ENCODE assay signal across 7 cellular contexts in genomic region chr17:41965694-41966375, GRCh38. TPM values are rescaled to one million over a fixed set of nuclear protein-coding genes. Genes with fewer than 3 reads are reported as not detected.
DNase-seq lines count a peak whose midpoint lies in the region; ATAC-seq, FAIRE-seq and TF ChIP-seq lines count a peak whose summit lies in the region.

No MANE protein-coding gene starts in this region.

- H3K79me2 ChIP-seq in GM12878 (ENCODE audit: control insufficient read depth, insufficient read depth, low read length): peaks cover 20% of the 10 kb centered on the region

- H3K36me3 ChIP-seq in GM12878 (ENCODE audit: control insufficient read depth in 2 of 2, insufficient read depth in 2 of 2, low read length in 1 of 2): peaks cover under 1 to 2% of the 10 kb centered on the region in 2 experiments; a peak in 3 of 4 replicates

- POLR2A ChIA-PET in GM12878 (lab: Charles Lee): interaction anchor here (0.5 to 2.3 kb wide), 21 partner anchors 8 to 1644 kb away, joined by 3 to 45 read pairs (median 5); partner anchors contain the start of genes DHX58, DNAJC7, NKIRAS2 and ODAD4

- peak overlapping the region; percentile 91 for H3K4me2 ChIP-seq in GM12878 (ENCODE audit: control insufficient read depth, insufficient read depth)

- DNase-seq in GM19238 (ENCODE audit: insufficient read length, low spot score) (peak; percentile 73), NCI-H1092 treated with DMSO at 0.1 percent for 48 hours (lab: John Stamatoyannopoulos, UW) (peak; percentile 87), T-helper 2 cell (peak; percentile 23 to 65 (median 57)), GM12878 (ENCODE audit: low read depth, low spot score) (no peak), iPS-NIHi7 (ENCODE audit: extremely low spot score) (peak; percentile 88), SKM-1 treated with dmso at 0.1 percent for 144 hours (lab: John Stamatoyannopoulos, UW; ENCODE audit: unreplicated experiment) (no peak)
- DNase-seq in stimulated activated CD4-positive, alpha-beta T cell treated with anti-CD3 and anti-CD28 coated beads, Interleukin-15, amount 100 ng/mL, for 24 hours: peak; percentile 83

- 1% methylated on average over 17 of the region's 17 CpGs for WGBS in GM12878 (ENCODE audit: insufficient coverage, insufficient replicate concordance, low lambda C conversion rate, missing lambda C conversion rate)

- TSS peak; percentile 52 for BruUV-seq in GM12878 (replicated peaks; lab: Mats Ljungman, UMichigan)

- peak; percentile 90 for FAIRE-seq in GM12878 (lab: Jason Lieb, UNC)

- peak overlapping the region; percentile 58 for H3K9ac ChIP-seq in GM12878 (ENCODE audit: control insufficient read depth, insufficient read depth, low read length)

- no peaks in the 10 kb centered on the region for H4K20me1 ChIP-seq in GM12878 (ENCODE audit: control insufficient read depth, insufficient read depth)

- H3K27me3 ChIP-seq in GM12878 (replicated peaks in 1 of 2; ENCODE audit: control insufficient read depth in 2 of 2, insufficient read depth in 2 of 2, low read length in 1 of 2): no peaks in the 10 kb centered on the region

- peak; percentile 43 for TF ChIP-seq POLR2A in GM12878 (IDR thresholded peaks at IDR 0.05; ENCODE audit: low read depth, low read length)

- in situ Hi-C loops in GM12878 (cut with MboI): no loop called here

- RAD21 ChIA-PET in GM12878 (lab: Charles Lee; ENCODE audit: unreplicated experiment): interaction anchor here (0.6 to 3.9 kb wide), 17 partner anchors 10 to 789 kb away, joined by 3 to 53 read pairs (median 4); partner anchors contain the start of genes ACLY, DHX58, DNAJC7 and KAT2A

- peak overlapping the region; percentile 79 for H3K4me3 ChIP-seq in GM12878

- H3K9me3 ChIP-seq in GM12878 (replicated peaks; ENCODE audit: control insufficient read depth, insufficient read depth, low read length): no peaks in the 10 kb centered on the region

- TF ChIP-seq RAD21 in GM12878 (IDR thresholded peaks at IDR 0.05; ENCODE audit: insufficient read depth, low read depth, low read length): no peak

- peak overlapping the region; percentile 21 for H3K27ac ChIP-seq in GM12878 (ENCODE audit: control insufficient read depth, insufficient read depth)

- intact Hi-C loops in GM12878 (cut with micrococcal nuclease; ENCODE audit: unreplicated experiment): loop anchor here (2.0 to 5.0 kb wide), 2 partner anchors 51 to 216 kb away; partner anchors contain the start of genes DNAJC7 and KCNH4

- SMC1A ChIA-PET in GM12878 (lab: Charles Lee; ENCODE audit: uncharacterized antibody, unreplicated experiment): interaction anchor here (0.9 to 6.1 kb wide), 14 partner anchors 10 to 286 kb away, joined by 3 to 28 read pairs (median 5); partner anchors contain the start of genes DNAJC7, KAT2A, KCNH4 and NKIRAS2

- no peak for TF ChIP-seq EP300 in GM12878 (IDR thresholded peaks at IDR 0.05; ENCODE audit: borderline replicate concordance in 1 of 2, control insufficient read depth in 1 of 2, low read depth in 2 of 2, low read length in 2 of 2)

- TF ChIP-seq CTCF in GM12878 (IDR thresholded peaks at IDR 0.05 in 2 of 3, conservative IDR thresholded peaks at IDR 0.05 in 1 of 3; ENCODE audit: control insufficient read depth in 2 of 3, extremely low read depth in 1 of 3, insufficient read depth in 1 of 3, low read depth in 3 of 3, low read length in 3 of 3): peak in 1 of 3 experiments; percentile 17; a peak in 1 of 6 replicates

- peak overlapping the region; percentile 65 for H2AFZ ChIP-seq in GM12878 (ENCODE audit: control insufficient read depth, low read depth, low read length)

- CTCF ChIA-PET in GM12878 (lab: Yijun Ruan, JAX): interaction anchor here (0.5 to 9.4 kb wide), 19 partner anchors 11 to 289 kb away, joined by 3 to 116 read pairs (median 4); partner anchors contain the start of genes DHX58, DNAJC7, KAT2A and KCNH4

- peaks cover 6% of the 10 kb centered on the region for H3K4me1 ChIP-seq in GM12878 (ENCODE audit: control insufficient read depth, insufficient read depth, low read length)

- peak; percentile 76 for ATAC-seq in GM12878

RNA-seq across cellular contexts. Expression of gene CNP, which starts 0.8 kb away (rescaled TPM):
- total RNA-seq in GM12878 (2013; cell fraction: nucleolus; rRNA removed): 22.0 and 33.7 TPM in 2 replicates
- total RNA-seq in GM12878 (2014; rRNA removed) (35.6 and 39.5 TPM in 2 replicates), GM12878 (2014; rRNA removed; fragmentation: Illumina TruSeq; extraction: Trizol) (22.5 and 22.9 TPM in 2 replicates), GM12878 (2021) (50.9 and 52.2 TPM in 2 replicates)
- polyA plus RNA-seq in GM12878 (2011; ENCODE audit: low read depth): 11.6 TPM
- polyA plus RNA-seq in GM12878 (2011; rRNA removed) (14.4 and 24.6 TPM in 2 replicates), GM12878 (2014; fragmentation: Illumina TruSeq; extraction: Trizol) (16.9 and 26.3 TPM in 2 replicates), GM12878 (2014; fragmentation: Nextera tagmentation; extraction: Ambion mirVana) (1 to 10 TPM; 1.8 to 4.4 TPM), GM12878 (2014; rRNA removed) (36.5 and 40.4 TPM in 2 replicates), GM12878 (2016; fragmentation: Nextera tagmentation; extraction: Ambion mirVana) (10 to 100 TPM; 59.8 to 60.7 TPM)
- polyA plus RNA-seq in GM12878 (2011; cell fraction: cytosol; rRNA removed): 31.7 and 35.2 TPM in 2 replicates
- 23.4 and 31.0 TPM in 2 replicates for polyA plus RNA-seq in GM12878 (2011; cell fraction: nucleus; rRNA removed)
- 25.0 and 30.4 TPM in 2 replicates for polyA plus RNA-seq in GM12878 (2012)
- polyA minus RNA-seq in GM12878 (2011; rRNA and poly(A)+ RNA removed): 64.6 and 68.2 TPM in 2 replicates
- polyA minus RNA-seq in GM12878 (2011; cell fraction: cytosol; rRNA and poly(A)+ RNA removed): 27.3 and 32.6 TPM in 2 replicates
- 15.0 and 26.4 TPM in 2 replicates for polyA minus RNA-seq in GM12878 (2011; cell fraction: nucleus; rRNA and poly(A)+ RNA removed)

RNA-seq across cellular contexts. Expression of gene ODAD4, which starts 35.4 kb away (rescaled TPM):
- total RNA-seq in GM12878 (2013; cell fraction: nucleolus; rRNA removed): 0.38 and 1.1 TPM in 2 replicates
- total RNA-seq in GM12878 (2014; rRNA removed) (0.11 and 0.16 TPM in 2 replicates), GM12878 (2014; rRNA removed; fragmentation: Illumina TruSeq; extraction: Trizol) (0.22 and 0.55 TPM in 2 replicates), GM12878 (2021) (0.46 TPM in 1 of 2 replicates, not detected in the other)
- polyA plus RNA-seq in GM12878 (2011; ENCODE audit: low read depth): 0.14 TPM
- polyA plus RNA-seq in GM12878 (2011; rRNA removed) (0.27 and 0.53 TPM in 2 replicates), GM12878 (2014; fragmentation: Illumina TruSeq; extraction: Trizol) (0.17 and 0.60 TPM in 2 replicates), GM12878 (2014; fragmentation: Nextera tagmentation; extraction: Ambion mirVana) (under 1 TPM; 0.10 to 0.44 TPM), GM12878 (2014; rRNA removed) (0.17 and 0.27 TPM in 2 replicates), GM12878 (2016; fragmentation: Nextera tagmentation; extraction: Ambion mirVana) (under 1 TPM; 0.68 to 0.73 TPM)
- polyA plus RNA-seq in GM12878 (2011; cell fraction: cytosol; rRNA removed): 0.09 and 0.20 TPM in 2 replicates
- polyA plus RNA-seq in GM12878 (2011; cell fraction: nucleus; rRNA removed): 0.34 and 0.63 TPM in 2 replicates
- 0.19 and 0.31 TPM in 2 replicates for polyA plus RNA-seq in GM12878 (2012)
- 0.44 and 0.52 TPM in 2 replicates for polyA minus RNA-seq in GM12878 (2011; rRNA and poly(A)+ RNA removed)
- not detected in 2 replicates for polyA minus RNA-seq in GM12878 (2011; cell fraction: cytosol; rRNA and poly(A)+ RNA removed)
- 0.36 TPM in 1 of 2 replicates, not detected in the other for polyA minus RNA-seq in GM12878 (2011; cell fraction: nucleus; rRNA and poly(A)+ RNA removed)

RNA-seq across cellular contexts. Expression of gene ACLY, which starts 47.1 kb away (rescaled TPM):
- 60.0 and 63.4 TPM in 2 replicates for total RNA-seq in GM12878 (2013; cell fraction: nucleolus; rRNA removed)
- total RNA-seq in GM12878 (2014; rRNA removed): 104 and 111 TPM in 2 replicates
- total RNA-seq in GM12878 (2014; rRNA removed; fragmentation: Illumina TruSeq; extraction: Trizol): 112 and 113 TPM in 2 replicates
- total RNA-seq in GM12878 (2021): 224 and 228 TPM in 2 replicates
- 37.0 TPM for polyA plus RNA-seq in GM12878 (2011; ENCODE audit: low read depth)
- polyA plus RNA-seq in GM12878 (2011; rRNA removed): 96.6 and 140 TPM in 2 replicates
- polyA plus RNA-seq in GM12878 (2011; cell fraction: cytosol; rRNA removed): 132 and 154 TPM in 2 replicates
- 125 and 158 TPM in 2 replicates for polyA plus RNA-seq in GM12878 (2011; cell fraction: nucleus; rRNA removed)
- polyA plus RNA-seq in GM12878 (2012): 63.8 and 69.0 TPM in 2 replicates
- 113 and 136 TPM in 2 replicates for polyA plus RNA-seq in GM12878 (2014; fragmentation: Illumina TruSeq; extraction: Trizol)
- 10 to 100 TPM; 32.6 to 39.6 TPM for polyA plus RNA-seq in GM12878 (2014; fragmentation: Nextera tagmentation; extraction: Ambion mirVana)
- 128 and 129 TPM in 2 replicates for polyA plus RNA-seq in GM12878 (2014; rRNA removed)
- 100 to 1,000 TPM; 112 to 116 TPM for polyA plus RNA-seq in GM12878 (2016; fragmentation: Nextera tagmentation; extraction: Ambion mirVana)
- 238 and 284 TPM in 2 replicates for polyA minus RNA-seq in GM12878 (2011; rRNA and poly(A)+ RNA removed)
- polyA minus RNA-seq in GM12878 (2011; cell fraction: cytosol; rRNA and poly(A)+ RNA removed): 92.9 and 117 TPM in 2 replicates
- polyA minus RNA-seq in GM12878 (2011; cell fraction: nucleus; rRNA and poly(A)+ RNA removed): 40.1 and 74.8 TPM in 2 replicates

RNA-seq across cellular contexts. Expression of gene DNAJC7, which starts 51.4 kb away (rescaled TPM):
- 134 and 138 TPM in 2 replicates for total RNA-seq in GM12878 (2013; cell fraction: nucleolus; rRNA removed)
- total RNA-seq in GM12878 (2014; rRNA removed) (70.2 and 70.4 TPM in 2 replicates), GM12878 (2014; rRNA removed; fragmentation: Illumina TruSeq; extraction: Trizol) (156 and 173 TPM in 2 replicates), GM12878 (2021) (104 and 113 TPM in 2 replicates)
- 65.9 TPM for polyA plus RNA-seq in GM12878 (2011; ENCODE audit: low read depth)
- polyA plus RNA-seq in GM12878 (2011; rRNA removed) (60.1 and 72.4 TPM in 2 replicates), GM12878 (2014; fragmentation: Illumina TruSeq; extraction: Trizol) (164 and 196 TPM in 2 replicates), GM12878 (2014; fragmentation: Nextera tagmentation; extraction: Ambion mirVana) (10 to 100 TPM; 61.2 to 70.3 TPM), GM12878 (2014; rRNA removed) (89.6 and 91.8 TPM in 2 replicates), GM12878 (2016; fragmentation: Nextera tagmentation; extraction: Ambion mirVana) (100 to 1,000 TPM in 1 of 2 experiments, 10 to 100 TPM in 1; 97.9 to 103 TPM)
- 33.8 and 35.1 TPM in 2 replicates for polyA plus RNA-seq in GM12878 (2011; cell fraction: cytosol; rRNA removed)
- 35.8 and 40.3 TPM in 2 replicates for polyA plus RNA-seq in GM12878 (2011; cell fraction: nucleus; rRNA removed)
- polyA plus RNA-seq in GM12878 (2012): 89.4 and 91.4 TPM in 2 replicates
- polyA minus RNA-seq in GM12878 (2011; rRNA and poly(A)+ RNA removed): 56.9 and 58.7 TPM in 2 replicates
- polyA minus RNA-seq in GM12878 (2011; cell fraction: cytosol; rRNA and poly(A)+ RNA removed): 30.2 and 35.3 TPM in 2 replicates
- 43.6 and 51.0 TPM in 2 replicates for polyA minus RNA-seq in GM12878 (2011; cell fraction: nucleus; rRNA and poly(A)+ RNA removed)

RNA-seq across cellular contexts. Expression of gene NKIRAS2, which starts 54.1 kb away (rescaled TPM):
- total RNA-seq in GM12878 (2013; cell fraction: nucleolus; rRNA removed): 17.6 and 18.5 TPM in 2 replicates
- 36.8 and 39.3 TPM in 2 replicates for total RNA-seq in GM12878 (2014; rRNA removed)
- 16.3 and 16.9 TPM in 2 replicates for total RNA-seq in GM12878 (2014; rRNA removed; fragmentation: Illumina TruSeq; extraction: Trizol)
- 22.9 and 25.8 TPM in 2 replicates for total RNA-seq in GM12878 (2021)
- polyA plus RNA-seq in GM12878 (2011; ENCODE audit: low read depth): 11.6 TPM
- polyA plus RNA-seq in GM12878 (2011; rRNA removed): 11.9 and 20.3 TPM in 2 replicates
- polyA plus RNA-seq in GM12878 (2011; cell fraction: cytosol; rRNA removed): 26.7 and 29.6 TPM in 2 replicates
- polyA plus RNA-seq in GM12878 (2011; cell fraction: nucleus; rRNA removed): 15.3 and 19.6 TPM in 2 replicates
- polyA plus RNA-seq in GM12878 (2012): 20.9 and 21.7 TPM in 2 replicates
- polyA plus RNA-seq in GM12878 (2014; fragmentation: Illumina TruSeq; extraction: Trizol): 24.4 and 33.6 TPM in 2 replicates
- 1 to 10 TPM; 6.4 to 6.9 TPM for polyA plus RNA-seq in GM12878 (2014; fragmentation: Nextera tagmentation; extraction: Ambion mirVana)
- polyA plus RNA-seq in GM12878 (2014; rRNA removed): 39.4 and 49.7 TPM in 2 replicates
- 10 to 100 TPM; 28.6 to 32.2 TPM for polyA plus RNA-seq in GM12878 (2016; fragmentation: Nextera tagmentation; extraction: Ambion mirVana)
- 15.9 and 21.3 TPM in 2 replicates for polyA minus RNA-seq in GM12878 (2011; rRNA and poly(A)+ RNA removed)
- polyA minus RNA-seq in GM12878 (2011; cell fraction: cytosol; rRNA and poly(A)+ RNA removed): 6.4 and 7.1 TPM in 2 replicates
- 7.6 and 15.4 TPM in 2 replicates for polyA minus RNA-seq in GM12878 (2011; cell fraction: nucleus; rRNA and poly(A)+ RNA removed)

Comparison
In these comparisons a context has a peak if more than half of its experiments do, and no peak if none do; other contexts are left out.
1. DNase-seq: peak in GM19238 (single experiment), NCI-H1092 treated with DMSO at 0.1 percent for 48 hours (single experiment), T-helper 2 cell (5 of 5), iPS-NIHi7 (single experiment) and stimulated activated CD4-positive, alpha-beta T cell treated with anti-CD3 and anti-CD28 coated beads, Interleukin-15, amount 100 ng/mL, for 24 hours (single experiment); none in GM12878 (single experiment) and SKM-1 treated with dmso at 0.1 percent for 144 hours (single experiment).